In the genomic region with DNA sequence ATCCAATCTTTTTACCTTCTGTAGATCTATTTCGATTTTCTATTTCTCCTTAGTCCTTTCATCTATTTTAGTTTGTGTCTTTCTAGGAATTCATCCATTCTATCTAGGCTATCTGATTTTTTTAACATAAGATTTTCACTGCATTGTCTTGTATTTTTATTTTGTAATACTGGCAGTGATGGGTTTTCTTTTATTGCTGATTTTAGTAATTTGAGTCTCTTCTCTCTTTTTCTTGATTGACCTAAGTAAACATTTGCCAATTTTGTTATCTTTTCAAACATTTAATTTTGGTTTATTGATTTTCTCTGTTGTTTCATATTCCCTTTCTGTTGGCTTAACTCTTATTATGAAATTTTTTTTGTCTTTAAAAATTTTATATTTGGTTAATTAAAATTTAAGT, we compare ENCODE assay signal across 25 cellular contexts.
DNase-seq lines count a peak whose midpoint lies in the region; ATAC-seq, FAIRE-seq and TF ChIP-seq lines count a peak whose summit lies in the region.
"Had no signal": no experiment of that assay in that cellular context is flagged by ENCODE, and none has a peak within 500 bp of the region (broad histone marks: within the 10 kb centered on the region; RNA-seq: fewer than 3 reads in every experiment).

No MANE protein-coding gene starts in this region.

- intact Hi-C loops in uterus (cut with DNase I; ENCODE audit: low total_unique reads) = no loop called here

- TF ChIP-seq CTCF in HEK293 (tag by site-specific recombination; IDR thresholded peaks at IDR 0.05) (no peak), uterus (IDR thresholded peaks at IDR 0.05) (no peak)

- CTCF ChIA-PET in HEK293 (lab: Yijun Ruan, JAX) = interaction anchor here (0.9 kb wide), 1 partner anchor 11 kb away, joined by 3 read pairs; no protein-coding TSS in a partner anchor

- no peaks in the 10 kb centered on the region for H3K36me3 ChIP-seq in HEK293 (ENCODE audit: control insufficient read depth in 2 of 2, insufficient read depth in 1 of 2, low read length in 2 of 2)
- no peaks in the 10 kb centered on the region for H3K36me3 ChIP-seq in uterus
- H3K36me3 ChIP-seq: BE2C, BLaER1 had no signal

- no peak for ATAC-seq in HG02973 (IDR thresholded peaks at IDR 0.05; ENCODE audit: unreplicated experiment)

- TF ChIP-seq POLR2A in uterus (IDR thresholded peaks at IDR 0.05) = no peak

- H3K4me1 ChIP-seq in HEK293 (ENCODE audit: control insufficient read depth, insufficient read depth, low read length) = no peaks in the 10 kb centered on the region
- H3K4me1 ChIP-seq in uterus = peaks cover 0 to 5% of the 10 kb centered on the region in 2 donors
- H3K4me1 ChIP-seq: BE2C, BLaER1 had no signal

- no peaks in the 10 kb centered on the region for H3K9me3 ChIP-seq in HEK293 (ENCODE audit: control insufficient read depth, insufficient read depth, low read depth, low read length)
- no peaks in the 10 kb centered on the region for H3K9me3 ChIP-seq in uterus
- H3K9me3 ChIP-seq: BE2C had no signal

- peak; percentile 62 for FAIRE-seq in G401.6 (lab: Jason Lieb, UNC)
- FAIRE-seq in endometrium (lab: Jason Lieb, UNC) = peak; percentile 46
- FAIRE-seq: A204.1, GM12891, GM19239 had no signal

- H3K27ac ChIP-seq in HEK293 (ENCODE audit: extremely low read depth, low read depth, low read length) = no peak overlapping the region
- no peak overlapping the region for H3K27ac ChIP-seq in uterus
- H3K27ac ChIP-seq: BLaER1 had no signal

- POLR2A ChIA-PET in HEK293 (lab: Yijun Ruan, JAX) = no interaction called here

- H3K27me3 ChIP-seq in uterus = peaks cover 0 to 11% of the 10 kb centered on the region in 2 donors

- H3K4me3 ChIP-seq in HEK293 (ENCODE audit: low read depth, low read length) (no peak overlapping the region), uterus (no peak overlapping the region)
- H3K4me3 ChIP-seq: BLaER1 had no signal

- DNase-seq in uterus (no peak), mucosa of gallbladder (ENCODE audit: low spot score) (no peak)
- DNase-seq: 8988T; ACHN; BE2C; C1 segment of cervical spinal cord; CD4-positive, alpha-beta memory T cell; CD4-positive, CD25-positive, alpha-beta regulatory T cell; CD8-positive, alpha-beta memory T cell; COR-L47; DMS 273 treated with DMSO at 0.1 percent for 48 hours; DMS153; DMS53; DMS79; DND-41; EL; GF-D8 had no signal

TF ChIP-seq in HEK293, 187 proteins besides CTCF, POLR2A, EP300 and RAD21:
- TF ChIP-seq PATZ1 (tag by site-specific recombination; IDR thresholded peaks at IDR 0.05) (no peak), BCL6B (tag by site-specific recombination; IDR thresholded peaks at IDR 0.05) (peak; percentile 48; the same call in 1 of the 2 replicates)
